ENCODE assay signal across 10 cellular contexts in the genomic region with DNA sequence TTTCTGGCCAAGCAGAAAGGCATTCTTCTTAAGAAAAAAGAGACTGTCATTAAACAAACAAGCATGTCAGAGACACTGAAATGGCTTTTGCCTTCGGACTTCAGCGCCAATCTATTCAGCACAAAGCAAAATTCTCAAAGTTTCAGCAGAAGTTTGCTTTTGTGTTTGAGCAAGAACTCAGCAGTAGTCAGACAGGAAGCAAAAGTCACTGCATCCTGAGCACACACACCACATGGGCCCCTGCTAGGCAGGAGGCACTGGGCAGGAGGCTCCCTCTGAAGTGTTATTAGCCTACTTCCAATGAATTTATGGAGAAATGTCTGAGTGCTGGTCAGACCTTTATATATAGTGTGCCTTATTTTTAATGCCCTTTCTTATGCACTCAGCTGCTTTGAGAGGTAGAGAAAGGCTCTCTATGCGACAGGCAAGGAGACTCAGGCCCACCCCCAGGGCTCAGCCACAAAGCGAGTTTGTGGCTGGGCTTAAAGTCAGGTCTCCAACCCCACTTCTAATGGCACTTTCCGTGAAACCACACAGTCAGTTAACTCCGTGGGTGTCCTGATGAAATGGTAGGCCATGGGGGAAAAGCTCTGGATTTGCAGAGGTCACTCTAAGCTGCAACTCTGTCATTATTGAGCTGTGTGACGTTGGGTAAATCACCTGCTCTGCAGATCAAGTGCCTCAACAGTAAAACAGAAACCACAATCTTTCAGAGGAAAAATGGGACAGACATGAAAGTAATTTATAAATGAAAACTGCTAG.
DNase-seq lines count a peak whose midpoint lies in the region; ATAC-seq and TF ChIP-seq lines count a peak whose summit lies in the region.
"Had no signal": no experiment of that assay in that cellular context is flagged by ENCODE, and none has a peak within 500 bp of the region (broad histone marks: within the 10 kb centered on the region; RNA-seq: fewer than 3 reads in every experiment).

No MANE protein-coding gene starts in this region.

- peak; percentile 74 for ATAC-seq in GM19463 (IDR thresholded peaks at IDR 0.05; ENCODE audit: unreplicated experiment)
- ATAC-seq in HG03565 (IDR thresholded peaks at IDR 0.05; ENCODE audit: unreplicated experiment) = peak; percentile 74
- ATAC-seq in naive thymus-derived CD4-positive, alpha-beta T cell = no peak
- no peak for ATAC-seq in CD8-positive, alpha-beta T cell

- no peak overlapping the region for H3K27ac Mint-ChIP-seq in naive thymus-derived CD4-positive, alpha-beta T cell
- no peak overlapping the region for H3K27ac Mint-ChIP-seq in CD8-positive, alpha-beta T cell
- H3K27ac Mint-ChIP-seq: memory B cell; stimulated activated naive CD8-positive, alpha-beta T cell treated with anti-CD3 and anti-CD28 coated beads, Interleukin-15, Interleukin-2, amounts not matched to agents 100 ng/mL and 50 ng/mL, for 24 hours had no signal

- H3K4me3 Mint-ChIP-seq in naive thymus-derived CD4-positive, alpha-beta T cell = no peak overlapping the region
- H3K4me3 Mint-ChIP-seq in CD8-positive, alpha-beta T cell = no peak overlapping the region
- H3K4me3 Mint-ChIP-seq: memory B cell; stimulated activated naive CD8-positive, alpha-beta T cell treated with anti-CD3 and anti-CD28 coated beads, Interleukin-15, Interleukin-2, amounts not matched to agents 100 ng/mL and 50 ng/mL, for 24 hours had no signal

- no peaks in the 10 kb centered on the region for H3K27me3 ChIP-seq in naive thymus-derived CD4-positive, alpha-beta T cell (ENCODE audit: control insufficient read depth in 2 of 2, insufficient read depth in 2 of 2, low read length in 2 of 2)
- H3K27me3 ChIP-seq in CD8-positive, alpha-beta T cell (ENCODE audit: insufficient read depth, low read length) = no peaks in the 10 kb centered on the region

- no peaks in the 10 kb centered on the region for H3K36me3 Mint-ChIP-seq in naive thymus-derived CD4-positive, alpha-beta T cell
- H3K36me3 Mint-ChIP-seq in CD8-positive, alpha-beta T cell = no peaks in the 10 kb centered on the region
- H3K36me3 Mint-ChIP-seq: memory B cell had no signal

- POLR2A ChIA-PET in naive thymus-derived CD4-positive, alpha-beta T cell (lab: Charles Lee) = no interaction called here
- POLR2A ChIA-PET in CD8-positive, alpha-beta T cell (lab: Charles Lee) = no interaction called here

- DNase-seq in epidermal melanocyte (ENCODE audit: insufficient read length, low spot score) = peak; percentile 28
- DNase-seq in skeletal muscle cell (ENCODE audit: low read depth) = peak; percentile 31
- DNase-seq in posterior vena cava (ENCODE audit: low spot score) = no peak
- no peak for DNase-seq in naive thymus-derived CD4-positive, alpha-beta T cell
- no peak for DNase-seq in CD8-positive, alpha-beta T cell
- DNase-seq: NK-92 treated with Interleukin-12 subunit alpha and Interleukin-12 subunit beta, amount 100 ng/mL, for 24 hours had no signal

- intact Hi-C loops in posterior vena cava (cut with DNase I) = no loop called here
- intact Hi-C loops in naive thymus-derived CD4-positive, alpha-beta T cell (cut with micrococcal nuclease) = no loop called here
- intact Hi-C loops in CD8-positive, alpha-beta T cell (cut with DNase I, micrococcal nuclease) = no loop called here

- H3K36me3 ChIP-seq in naive thymus-derived CD4-positive, alpha-beta T cell (ENCODE audit: control insufficient read depth in 2 of 3, insufficient read depth in 3 of 3, low read length in 3 of 3) = no peaks in the 10 kb centered on the region
- H3K36me3 ChIP-seq in CD8-positive, alpha-beta T cell (ENCODE audit: insufficient read depth, low read length) = no peaks in the 10 kb centered on the region

- no peak overlapping the region for H3K27ac ChIP-seq in naive thymus-derived CD4-positive, alpha-beta T cell (ENCODE audit: low read depth, low read length)
- no peak overlapping the region for H3K27ac ChIP-seq in CD8-positive, alpha-beta T cell (ENCODE audit: low read depth, low read length)

- peak overlapping the region; percentile 7 for H3K4me3 ChIP-seq in skeletal muscle cell (ENCODE audit: low read depth, low read length)
- H3K4me3 ChIP-seq in naive thymus-derived CD4-positive, alpha-beta T cell (ENCODE audit: low read length) = no peak overlapping the region
- H3K4me3 ChIP-seq in CD8-positive, alpha-beta T cell (ENCODE audit: low read depth, low read length) = no peak overlapping the region

- TF ChIP-seq CTCF in CD8-positive, alpha-beta T cell (IDR thresholded peaks at IDR 0.05) = no peak

- H3K9me3 ChIP-seq in naive thymus-derived CD4-positive, alpha-beta T cell (ENCODE audit: control insufficient read depth in 2 of 3, low read length in 3 of 3) = no peaks in the 10 kb centered on the region
- H3K9me3 ChIP-seq in CD8-positive, alpha-beta T cell (ENCODE audit: low read length) = no peaks in the 10 kb centered on the region

- peaks cover 0 to 3% (median 0%) of the 10 kb centered on the region in 7 donors for H3K4me1 Mint-ChIP-seq in naive thymus-derived CD4-positive, alpha-beta T cell
- peaks cover 2% of the 10 kb centered on the region for H3K4me1 Mint-ChIP-seq in CD8-positive, alpha-beta T cell (ENCODE audit: low read depth)
- H3K4me1 Mint-ChIP-seq: memory B cell had no signal

- CTCF ChIA-PET in naive thymus-derived CD4-positive, alpha-beta T cell (lab: Charles Lee) = no interaction called here
- CTCF ChIA-PET in CD8-positive, alpha-beta T cell (lab: Charles Lee) = no interaction called here

- H3K27me3 Mint-ChIP-seq in naive thymus-derived CD4-positive, alpha-beta T cell = no peaks in the 10 kb centered on the region
- H3K27me3 Mint-ChIP-seq in CD8-positive, alpha-beta T cell (ENCODE audit: low read depth) = no peaks in the 10 kb centered on the region
- H3K27me3 Mint-ChIP-seq: memory B cell; stimulated activated naive CD8-positive, alpha-beta T cell treated with anti-CD3 and anti-CD28 coated beads, Interleukin-15, Interleukin-2, amounts not matched to agents 100 ng/mL and 50 ng/mL, for 24 hours had no signal

- H3K9me3 Mint-ChIP-seq in naive thymus-derived CD4-positive, alpha-beta T cell = peaks cover 0 to 1% (median 0%) of the 10 kb centered on the region in 11 donors
- H3K9me3 Mint-ChIP-seq in CD8-positive, alpha-beta T cell = no peaks in the 10 kb centered on the region
- H3K9me3 Mint-ChIP-seq: memory B cell; stimulated activated naive CD8-positive, alpha-beta T cell treated with anti-CD3 and anti-CD28 coated beads, Interleukin-15, Interleukin-2, amounts not matched to agents 100 ng/mL and 50 ng/mL, for 24 hours had no signal

- H3K4me1 ChIP-seq in naive thymus-derived CD4-positive, alpha-beta T cell (ENCODE audit: control insufficient read depth in 2 of 2, insufficient read depth in 2 of 2, low read length in 2 of 2) = no peaks in the 10 kb centered on the region
- H3K4me1 ChIP-seq in CD8-positive, alpha-beta T cell (ENCODE audit: insufficient read depth, low read length) = no peaks in the 10 kb centered on the region

Comparison
In these comparisons a context has a peak if more than half of its experiments do, and no peak if none do; other contexts are left out.
1. ATAC-seq: peak in GM19463 (single experiment) and HG03565 (single experiment); none in naive thymus-derived CD4-positive, alpha-beta T cell (single experiment) and CD8-positive, alpha-beta T cell (single experiment).
2. DNase-seq: peak in epidermal melanocyte (single experiment) and skeletal muscle cell (single experiment); none in posterior vena cava (single experiment), naive thymus-derived CD4-positive, alpha-beta T cell (0 of 9) and CD8-positive, alpha-beta T cell (0 of 7).